In genomic region chr11:121329786-121330395, GRCh38 we compare ENCODE assay signal across 17 cellular contexts. TPM values are rescaled to one million over a fixed set of nuclear protein-coding genes. Genes with fewer than 3 reads are reported as not detected.
DNase-seq lines count a peak whose midpoint lies in the region; ATAC-seq and FAIRE-seq lines count a peak whose summit lies in the region.
"Had no signal": no experiment of that assay in that cellular context is flagged by ENCODE, and none has a peak within 500 bp of the region (broad histone marks: within the 10 kb centered on the region; RNA-seq: fewer than 3 reads in every experiment).

No MANE protein-coding gene starts in this region.

- DNase-seq in GM19239 (ENCODE audit: insufficient read length, low spot score): no peak
- DNase-seq in NCI-H526 treated with DMSO at 0.1 percent for 48 hours (lab: John Stamatoyannopoulos, UW): peak; percentile 98
- DNase-seq in left lobe of liver (ENCODE audit: low spot score): no peak
- no peak for DNase-seq in activated naive CD4-positive, alpha-beta T cell treated with anti-CD3 and anti-CD28 coated beads, Interleukin-2, amount 50 U/mL, for 16 hours
- no peak for DNase-seq in GF-D8 (lab: John Stamatoyannopoulos, UW)
- DNase-seq in DMS79 (lab: John Stamatoyannopoulos, UW): no peak
- DNase-seq: CD8-positive, alpha-beta memory T cell; EL; KG1; NCI-H2081 treated with DMSO at 0.1 percent for 48 hours; NCI-H69; PC-9; SW 1271 had no signal

- no peak overlapping the region for H3K27ac ChIP-seq in BLaER1
- H3K27ac ChIP-seq: HL-60, PC-9 had no signal

- no peaks in the 10 kb centered on the region for H3K27me3 ChIP-seq in BLaER1

- H4K20me1 ChIP-seq in BLaER1: no peaks in the 10 kb centered on the region; the same call in 1 of the 2 replicates

- peak; percentile 47 for ATAC-seq in left lobe of liver
- ATAC-seq in GM21515 (IDR thresholded peaks at IDR 0.05; ENCODE audit: unreplicated experiment): no peak

- H3K4me1 ChIP-seq in BLaER1: peaks cover 36% of the 10 kb centered on the region
- H3K4me1 ChIP-seq: HAP-1 had no signal

- H3K4me3 ChIP-seq in BLaER1: no peak overlapping the region
- H3K4me3 ChIP-seq: HAP-1, PC-9 had no signal

- no peak overlapping the region for H3K9ac ChIP-seq in BLaER1

- peak overlapping the region; percentile 84 for H3K4me2 ChIP-seq in BLaER1
- H3K4me2 ChIP-seq: PC-9 had no signal

- peak; percentile 31 for FAIRE-seq in GM19239 (lab: Jason Lieb, UNC)

- no peaks in the 10 kb centered on the region for H3K36me3 ChIP-seq in BLaER1
- H3K36me3 ChIP-seq: HAP-1 had no signal

- H3K9me3 ChIP-seq in BLaER1: 0 out of 2 replicates have a peak, but pooled peaks cover 6% of the 10 kb centered on the region
- H3K9me3 ChIP-seq: HAP-1 had no signal

RNA-seq across cellular contexts. Expression of gene SC5D, which starts 37.3 kb away (rescaled TPM):
- total RNA-seq in left lobe of liver: 85.5 TPM
